12 cellular contexts compared by ENCODE assay signal in genomic region chr10:11329055-11329673, GRCh38.
DNase-seq lines count a peak whose midpoint lies in the region; ATAC-seq, FAIRE-seq and TF ChIP-seq lines count a peak whose summit lies in the region.
"Had no signal": no experiment of that assay in that cellular context is flagged by ENCODE, and none has a peak within 500 bp of the region (broad histone marks: within the 10 kb centered on the region; RNA-seq: fewer than 3 reads in every experiment).

No MANE protein-coding gene starts in this region.

- peak overlapping the region in 2 of 10 donors; percentile 27 to 65 for H3K4me3 Mint-ChIP-seq in naive thymus-derived CD8-positive, alpha-beta T cell

- no peaks in the 10 kb centered on the region for H3K27me3 ChIP-seq in BLaER1 treated with 17β-estradiol and CSF1 and Interleukin-3, amounts not matched to agents 10 nM and 100 nM

- no peaks in the 10 kb centered on the region for H3K27me3 Mint-ChIP-seq in naive thymus-derived CD8-positive, alpha-beta T cell

- peak overlapping the region; percentile 49 to 78 (median 67); a peak in 21 of 22 replicates for H3K9ac ChIP-seq in BLaER1 treated with 17β-estradiol and CSF1 and Interleukin-3, amounts not matched to agents 10 nM and 100 nM

- H3K9me3 Mint-ChIP-seq in naive thymus-derived CD8-positive, alpha-beta T cell: no peaks in the 10 kb centered on the region

- peaks cover 38 to 70% (median 55%) of the 10 kb centered on the region in 4 donors for H3K4me1 Mint-ChIP-seq in naive thymus-derived CD8-positive, alpha-beta T cell

- H4K20me1 ChIP-seq in BLaER1 treated with 17β-estradiol and CSF1 and Interleukin-3, amounts not matched to agents 10 nM and 100 nM: peaks cover 0 to 62% (median 37%) of the 10 kb centered on the region in 11 experiments; a peak in 14 of 22 replicates

- peaks cover 65 to 100% (median 92%) of the 10 kb centered on the region in 10 experiments for H3K4me1 ChIP-seq in BLaER1 treated with 17β-estradiol and CSF1 and Interleukin-3, amounts not matched to agents 10 nM and 100 nM

- peaks cover 52 to 96% (median 71%) of the 10 kb centered on the region in 11 experiments for H3K36me3 ChIP-seq in BLaER1 treated with 17β-estradiol and CSF1 and Interleukin-3, amounts not matched to agents 10 nM and 100 nM

- H3K4me2 ChIP-seq in BLaER1 treated with 17β-estradiol and CSF1 and Interleukin-3, amounts not matched to agents 10 nM and 100 nM: peak overlapping the region; percentile 85 to 97 (median 92)

- DNase-seq in MV-4-11 (lab: John Stamatoyannopoulos, UW) (peak; percentile 77), coronary artery (ENCODE audit: low spot score) (no peak), KG1 (lab: John Stamatoyannopoulos, UW) (no peak), HTR-8/SVneo (ENCODE audit: insufficient read length, low spot score) (no peak)
- DNase-seq in naive thymus-derived CD8-positive, alpha-beta T cell: no peak
- DNase-seq: Calu3, NCI-H446 had no signal

- no peak for TF ChIP-seq CTCF in coronary artery (IDR thresholded peaks at IDR 0.05)

- no peaks in the 10 kb centered on the region for H3K9me3 ChIP-seq in BLaER1 treated with 17β-estradiol and CSF1 and Interleukin-3, amounts not matched to agents 10 nM and 100 nM (replicated peaks in 1 of 11)

- FAIRE-seq in HTR-8/SVneo (lab: Jason Lieb, UNC): no peak
- FAIRE-seq: bronchial epithelial cell, HepG2 had no signal

- H3K27ac Mint-ChIP-seq in naive thymus-derived CD8-positive, alpha-beta T cell: peak overlapping the region in 9 of 10 donors; percentile 68 to 88 (median 82)

- peak overlapping the region; percentile 21 to 83 (median 79); a peak in 21 of 22 replicates for H3K27ac ChIP-seq in BLaER1 treated with 17β-estradiol and CSF1 and Interleukin-3, amounts not matched to agents 10 nM and 100 nM
- peak overlapping the region; percentile 2 to 81 for H3K27ac ChIP-seq in coronary artery

- POLR2A ChIA-PET in naive thymus-derived CD8-positive, alpha-beta T cell (lab: Charles Lee): interaction anchor here (0.8 kb wide), 1 partner anchor 9 kb away, joined by 3 read pairs; no protein-coding TSS in a partner anchor

- H3K36me3 Mint-ChIP-seq in naive thymus-derived CD8-positive, alpha-beta T cell: peaks cover 6 to 96% (median 12%) of the 10 kb centered on the region in 3 donors

- no peak for ATAC-seq in naive thymus-derived CD8-positive, alpha-beta T cell
- ATAC-seq in GM18498 (IDR thresholded peaks at IDR 0.05; ENCODE audit: unreplicated experiment) (no peak), HG02938 (IDR thresholded peaks at IDR 0.05; ENCODE audit: unreplicated experiment) (no peak)
- ATAC-seq: HepG2 had no signal

- peak overlapping the region in 9 of 10 experiments; percentile 24 to 63 (median 43); a peak in 15 of 20 replicates for H3K4me3 ChIP-seq in BLaER1 treated with 17β-estradiol and CSF1 and Interleukin-3, amounts not matched to agents 10 nM and 100 nM
- H3K4me3 ChIP-seq in coronary artery: peak overlapping the region; percentile 23
